8 cellular contexts compared by ENCODE assay signal in genomic region chr19:13149173-13149627, GRCh38. TPM values are rescaled to one million over a fixed set of nuclear protein-coding genes. Genes with fewer than 3 reads are reported as not detected.
A peak's percentile ranks its signal among the peaks of the same experiment; 100 is the strongest.
DNase-seq lines count a peak whose midpoint lies in the region; ATAC-seq and TF ChIP-seq lines count a peak whose summit lies in the region.
"Not testable (repeated sequence)": the region's sequence is repeated elsewhere in the genome, so short reads cannot be mapped to it uniquely, and the experiment has no call there.

No MANE protein-coding gene starts in this region.

- H3K14ac ChIP-seq in H9 (ENCODE audit: insufficient read depth, low read length), result not testable (repeated sequence)

- peak overlapping the region; percentile 27 for H3K9ac ChIP-seq in H9 (ENCODE audit: extremely low read depth, insufficient read length, low read length)
- H3K9ac ChIP-seq in PC-3 (ENCODE audit: low read length), result peak overlapping the region; percentile 90

- TF ChIP-seq CTCF in A673 (conservative IDR thresholded peaks at IDR 0.05; ENCODE audit: low read depth, low read length); H9 (conservative IDR thresholded peaks at IDR 0.05); PC-3 (conservative IDR thresholded peaks at IDR 0.05; ENCODE audit: low read depth, low read length); spleen (IDR thresholded peaks at IDR 0.05 in 8 of 11, conservative IDR thresholded peaks at IDR 0.05 in 3 of 11): not testable (repeated sequence)

- H2AK5ac ChIP-seq in H9 (ENCODE audit: insufficient read length, low read length), result not testable (repeated sequence)

- not testable (repeated sequence) for TF ChIP-seq POLR2A in spleen (IDR thresholded peaks at IDR 0.05)

- H2BK15ac ChIP-seq in H9 (ENCODE audit: low read depth, low read length), result not testable (repeated sequence)

- not testable (repeated sequence) for DNase-seq in A673 (ENCODE audit: low spot score); H9; PC-3; activated T-helper 2 cell treated with anti-CD3 and anti-CD28 coated beads, Interferon-gamma antibody, Interleukin-2, Interleukin-4, amounts not matched to agents 10 μg/mL and 5 μg/mL and 100 μg/mL, durations not matched to agents 14 hours and 24 hours and 36 hours (ENCODE audit: low spot score); iPS DF 6.9 (ENCODE audit: low read depth, low spot score); naive B cell; spleen

- not testable (repeated sequence) for ATAC-seq in PC-3; naive B cell (ENCODE audit: low read depth in 2 of 2)

- CTCF ChIA-PET in A673 (lab: Charles Lee) (interaction anchor here (0.6 to 1.1 kb wide), 2 partner anchors 29 to 31 kb away, joined by 3 read pairs; no protein-coding TSS in a partner anchor), PC-3 (lab: Charles Lee) (interaction anchor here (0.9 kb wide), 1 partner anchor 172 kb away, joined by 9 read pairs; no protein-coding TSS in a partner anchor)

- H3K4me1 Mint-ChIP-seq in H9 (peaks cover 11 to 12% of the 10 kb centered on the region in 2 experiments), naive B cell (peaks cover 32 to 50% (median 35%) of the 10 kb centered on the region in 3 donors)
- peaks cover 14% of the 10 kb centered on the region for H3K4me1 Mint-ChIP-seq in activated T-helper 2 cell treated with anti-CD3 and anti-CD28 coated beads, Interferon-gamma antibody, Interleukin-2, Interleukin-4, amounts not matched to agents 10 μg/mL and 5 μg/mL and 100 μg/mL, durations not matched to agents 14 hours and 24 hours and 36 hours (ENCODE audit: low read depth)
- H3K4me1 Mint-ChIP-seq in dendritic cell treated with granulocyte-macrophage colony-stimulating factor and Interleukin-4, amounts not matched to agents 40 ng/mL and 50 ng/mL, for 4 days (ENCODE audit: low read depth), result peaks cover 47% of the 10 kb centered on the region

- not testable (repeated sequence) for H2BK5ac ChIP-seq in H9 (ENCODE audit: insufficient read length, low read length)

- H3K4me3 ChIP-seq in A673 (ENCODE audit: low read depth, low read length, poor library complexity, severe bottlenecking) (peak overlapping the region; percentile 72), PC-3 (ENCODE audit: low read length) (peak overlapping the region; percentile 83), iPS DF 6.9 (ENCODE audit: low read length) (peak overlapping the region; percentile 78; the same call in 1 of the 2 replicates), spleen (peak overlapping the region; percentile 86 to 99 (median 97))

- POLR2A ChIA-PET in A673 (lab: Charles Lee; ENCODE audit: low non-redundant PET), result not testable (repeated sequence)
- POLR2A ChIA-PET in PC-3 (lab: Charles Lee; ENCODE audit: unreplicated experiment), result interaction anchor here (0.6 kb wide), 2 partner anchors 31 to 216 kb away, joined by 3 to 13 read pairs; partner anchors contain the start of gene NACC1

- H3K27ac ChIP-seq in A673 (ENCODE audit: low read depth, low read length, poor library complexity, severe bottlenecking) (peak overlapping the region; percentile 98), PC-3 (ENCODE audit: low read length) (peak overlapping the region; percentile 29; the same call in 1 of the 2 replicates), spleen (peak overlapping the region; percentile 94 to 100 (median 98))
- H3K27ac ChIP-seq in H9 (ENCODE audit: insufficient read length, low read depth, low read length); iPS DF 6.9 (ENCODE audit: low read length): not testable (repeated sequence)

- peaks cover 20% of the 10 kb centered on the region for H3K23me2 ChIP-seq in H9 (ENCODE audit: insufficient read length, low read depth, low read length, poor library complexity, severe bottlenecking)

- not testable (repeated sequence) for H3F3A ChIP-seq in PC-3 (ENCODE audit: low read length, unreplicated experiment)

- H3K27me3 Mint-ChIP-seq in H9 (ENCODE audit: low read depth); activated T-helper 2 cell treated with anti-CD3 and anti-CD28 coated beads, Interferon-gamma antibody, Interleukin-2, Interleukin-4, amounts not matched to agents 10 μg/mL and 5 μg/mL and 100 μg/mL, durations not matched to agents 14 hours and 24 hours and 36 hours (ENCODE audit: low read depth); dendritic cell treated with granulocyte-macrophage colony-stimulating factor and Interleukin-4, amounts not matched to agents 40 ng/mL and 50 ng/mL, for 4 days; naive B cell: not testable (repeated sequence)

- H3K36me3 Mint-ChIP-seq in H9 (ENCODE audit: insufficient read depth in 1 of 3, low read depth in 3 of 3), result peaks cover 15 to 22% (median 21%) of the 10 kb centered on the region in 3 experiments
- H3K36me3 Mint-ChIP-seq in activated T-helper 2 cell treated with anti-CD3 and anti-CD28 coated beads, Interferon-gamma antibody, Interleukin-2, Interleukin-4, amounts not matched to agents 10 μg/mL and 5 μg/mL and 100 μg/mL, durations not matched to agents 14 hours and 24 hours and 36 hours (ENCODE audit: low read depth), result peaks cover 39% of the 10 kb centered on the region
- peaks cover 71% of the 10 kb centered on the region for H3K36me3 Mint-ChIP-seq in dendritic cell treated with granulocyte-macrophage colony-stimulating factor and Interleukin-4, amounts not matched to agents 40 ng/mL and 50 ng/mL, for 4 days (ENCODE audit: low read depth)
- H3K36me3 Mint-ChIP-seq in naive B cell, result peaks cover 6 to 17% of the 10 kb centered on the region in 2 donors

- WGBS in H9 (ENCODE audit: extremely low coverage, insufficient read length, low lambda C conversion rate), result no CpG with 5 or more reads among the region's 17 CpGs
- no CpG with 5 or more reads among the region's 17 CpGs for WGBS in iPS DF 6.9 (ENCODE audit: insufficient coverage, insufficient read length)
- 33 to 62% (median 40%) methylated on average over 17 of the region's 17 CpGs for WGBS in spleen, 5 donors

- not testable (repeated sequence) for H4K8ac ChIP-seq in H9 (replicated peaks; ENCODE audit: insufficient read length, low read depth, low read length)

- H3K9me2 ChIP-seq in PC-3 (replicated peaks; ENCODE audit: low read length), result not testable (repeated sequence)

- not testable (repeated sequence) for H3K27me3 ChIP-seq in A673 (replicated peaks; ENCODE audit: insufficient read depth, low read depth, low read length, poor library complexity); H9 (ENCODE audit: insufficient read depth, low read length); PC-3 (ENCODE audit: low read length); iPS DF 6.9 (ENCODE audit: control insufficient read depth, insufficient read depth, low read length); spleen (replicated peaks in 1 of 7)

- H4K20me1 ChIP-seq in H9 (ENCODE audit: control insufficient read depth, insufficient read depth, insufficient read length), result not testable (repeated sequence)
- peaks cover 12% of the 10 kb centered on the region for H4K20me1 ChIP-seq in PC-3 (ENCODE audit: low read length)

- not testable (repeated sequence) for BruUV-seq in A673 (replicated peaks; lab: Mats Ljungman, UMichigan); PC-3 (replicated peaks; lab: Mats Ljungman, UMichigan)

- H3K79me1 ChIP-seq in H9 (ENCODE audit: insufficient read depth, low read depth, low read length, poor library complexity, severe bottlenecking), result not testable (repeated sequence)

- peak overlapping the region in 1 of 3 experiments; percentile 68; a peak in 2 of 7 replicates for H3K27ac Mint-ChIP-seq in H9
- H3K27ac Mint-ChIP-seq in activated T-helper 2 cell treated with anti-CD3 and anti-CD28 coated beads, Interferon-gamma antibody, Interleukin-2, Interleukin-4, amounts not matched to agents 10 μg/mL and 5 μg/mL and 100 μg/mL, durations not matched to agents 14 hours and 24 hours and 36 hours, result peak overlapping the region; percentile 63
- H3K27ac Mint-ChIP-seq in dendritic cell treated with granulocyte-macrophage colony-stimulating factor and Interleukin-4, amounts not matched to agents 40 ng/mL and 50 ng/mL, for 4 days, result peak overlapping the region; percentile 99
- H3K27ac Mint-ChIP-seq in naive B cell, result peak overlapping the region in 4 of 6 donors; percentile 44 to 100 (median 70)

- not testable (repeated sequence) for H3T11ph ChIP-seq in H9 (ENCODE audit: low read length)

- H3K4ac ChIP-seq in H9 (ENCODE audit: low read depth, low read length), result not testable (repeated sequence)

- peaks cover 13% of the 10 kb centered on the region; the same call in 1 of the 2 replicates for H3K79me2 ChIP-seq in H9 (ENCODE audit: insufficient read depth, low read length)
- H3K79me2 ChIP-seq in PC-3 (ENCODE audit: low read length), result peaks cover 52% of the 10 kb centered on the region

- not testable (repeated sequence) for H3K4me1 ChIP-seq in A673 (ENCODE audit: insufficient read depth, low read length, poor library complexity, severe bottlenecking); H9 (ENCODE audit: insufficient read depth, low read length); PC-3 (ENCODE audit: insufficient read depth, low read length); iPS DF 6.9 (ENCODE audit: control insufficient read depth, insufficient read depth, low read length)
- H3K4me1 ChIP-seq in spleen, result peaks cover 10 to 59% (median 29%) of the 10 kb centered on the region in 6 donors

- not testable (repeated sequence) for H4K91ac ChIP-seq in H9 (ENCODE audit: insufficient read length, low read depth, low read length)

- H2BK12ac ChIP-seq in H9 (ENCODE audit: insufficient read length, low read depth, low read length), result not testable (repeated sequence)

- H3K9me3 Mint-ChIP-seq in H9; activated T-helper 2 cell treated with anti-CD3 and anti-CD28 coated beads, Interferon-gamma antibody, Interleukin-2, Interleukin-4, amounts not matched to agents 10 μg/mL and 5 μg/mL and 100 μg/mL, durations not matched to agents 14 hours and 24 hours and 36 hours; dendritic cell treated with granulocyte-macrophage colony-stimulating factor and Interleukin-4, amounts not matched to agents 40 ng/mL and 50 ng/mL, for 4 days; naive B cell: not testable (repeated sequence)

- not testable (repeated sequence) for H4K5ac ChIP-seq in H9 (ENCODE audit: insufficient read length, low read depth, low read length)

- not testable (repeated sequence) for H3K23ac ChIP-seq in H9 (ENCODE audit: insufficient read length, low read depth, low read length)

- H2AFZ ChIP-seq in H9 (ENCODE audit: low read length), result not testable (repeated sequence)
- peak overlapping the region; percentile 80 for H2AFZ ChIP-seq in PC-3 (ENCODE audit: low read length)

- H3K56ac ChIP-seq in H9 (ENCODE audit: insufficient read length, low read depth, low read length), result not testable (repeated sequence)

- H3K4me2 ChIP-seq in H9 (ENCODE audit: insufficient read depth, insufficient read length, low read length) (peak overlapping the region; percentile 67), PC-3 (ENCODE audit: low read length) (peak overlapping the region; percentile 98)

- not testable (repeated sequence) for H2BK120ac ChIP-seq in H9 (ENCODE audit: low read depth, low read length, poor library complexity, severe bottlenecking)

- intact Hi-C loops in A673 (cut with micrococcal nuclease; ENCODE audit: unreplicated experiment); PC-3 (cut with micrococcal nuclease); activated T-helper 2 cell treated with anti-CD3 and anti-CD28 coated beads, Interferon-gamma antibody, Interleukin-2, Interleukin-4, amounts not matched to agents 10 μg/mL and 5 μg/mL and 100 μg/mL, durations not matched to agents 14 hours and 24 hours and 36 hours (cut with micrococcal nuclease); dendritic cell treated with granulocyte-macrophage colony-stimulating factor and Interleukin-4, amounts not matched to agents 40 ng/mL and 50 ng/mL, for 4 days (cut with micrococcal nuclease): not testable (repeated sequence)
- intact Hi-C loops in spleen (cut with DNase I; ENCODE audit: low total_unique reads), result loop anchor here (5.0 kb wide), 1 partner anchor 113 kb away; no protein-coding TSS in a partner anchor

- H3K4me3 Mint-ChIP-seq in H9 (peak overlapping the region; percentile 97 to 98), naive B cell (peak overlapping the region; percentile 87 to 99 (median 96))
- peak overlapping the region; percentile 96 for H3K4me3 Mint-ChIP-seq in activated T-helper 2 cell treated with anti-CD3 and anti-CD28 coated beads, Interferon-gamma antibody, Interleukin-2, Interleukin-4, amounts not matched to agents 10 μg/mL and 5 μg/mL and 100 μg/mL, durations not matched to agents 14 hours and 24 hours and 36 hours (ENCODE audit: low read depth)
- H3K4me3 Mint-ChIP-seq in dendritic cell treated with granulocyte-macrophage colony-stimulating factor and Interleukin-4, amounts not matched to agents 40 ng/mL and 50 ng/mL, for 4 days, result peak overlapping the region; percentile 97

- H3K9me3 ChIP-seq in A673 (ENCODE audit: low read depth, low read length, poor library complexity, severe bottlenecking); H9 (ENCODE audit: control insufficient read depth, low read depth, low read length); PC-3 (ENCODE audit: low read length); iPS DF 6.9 (ENCODE audit: control insufficient read depth, insufficient read depth, low read length); spleen: not testable (repeated sequence)

- H2BK20ac ChIP-seq in H9 (ENCODE audit: low read depth, low read length, poor library complexity, severe bottlenecking), result not testable (repeated sequence)

- H3K18ac ChIP-seq in H9 (ENCODE audit: insufficient read length, low read depth, low read length), result not testable (repeated sequence)

- H3K36me3 ChIP-seq in A673 (ENCODE audit: insufficient read depth, low read length, poor library complexity, severe bottlenecking) (peaks cover 15% of the 10 kb centered on the region), PC-3 (ENCODE audit: low read depth, low read length) (peaks cover 19% of the 10 kb centered on the region), spleen (peaks cover 0 to 26% (median 13%) of the 10 kb centered on the region in 6 donors)
- H3K36me3 ChIP-seq in iPS DF 6.9 (ENCODE audit: control insufficient read depth, insufficient read depth, low read length), result not testable (repeated sequence)

RNA-seq across cellular contexts. Expression of gene STX10, which starts 1.0 kb away (rescaled TPM):
- total RNA-seq in A673 (2021) (63.3 and 69.5 TPM in 2 replicates), H9 (2021) (39.4 and 40.5 TPM in 2 replicates), PC-3 (2014; rRNA removed) (179 and 243 TPM in 2 replicates), spleen (10 to 100 TPM; 43.8 to 89.5 (median 55.8) TPM)
- total RNA-seq in activated T-helper 2 cell treated with anti-CD3 and anti-CD28 coated beads, Interferon-gamma antibody, Interleukin-2, Interleukin-4, amounts not matched to agents 10 μg/mL and 5 μg/mL and 100 μg/mL, durations not matched to agents 14 hours and 24 hours and 36 hours, result 68.9 and 69.1 TPM in 2 replicates
- polyA plus RNA-seq in naive B cell (ENCODE audit: low read depth in 6 of 6) (10 to 100 TPM; 48.2 to 84.3 (median 60.0) TPM), spleen (10 to 100 TPM; 78.3 to 98.0 (median 93.7) TPM)

RNA-seq across cellular contexts. Expression of gene IER2, which starts 1.0 kb away (rescaled TPM):
- total RNA-seq in A673 (2021) (148 and 164 TPM in 2 replicates), H9 (2021) (160 and 165 TPM in 2 replicates), PC-3 (2014; rRNA removed) (155 and 191 TPM in 2 replicates), spleen (100 to 1,000 TPM in 4 of 7 donors, 10 to 100 TPM in 3; 59.7 to 131 (median 104) TPM)
- total RNA-seq in activated T-helper 2 cell treated with anti-CD3 and anti-CD28 coated beads, Interferon-gamma antibody, Interleukin-2, Interleukin-4, amounts not matched to agents 10 μg/mL and 5 μg/mL and 100 μg/mL, durations not matched to agents 14 hours and 24 hours and 36 hours, result 140 and 143 TPM in 2 replicates
- polyA plus RNA-seq in naive B cell (ENCODE audit: low read depth in 6 of 6) (1,000 to 10,000 TPM in 2 of 6 donors, 100 to 1,000 TPM in 4; 351 to 1,131 (median 562) TPM), spleen (10 to 100 TPM; 56.7 to 92.2 (median 76.6) TPM)

RNA-seq across cellular contexts. Expression of gene NACC1, which starts 31.1 kb away (rescaled TPM):
- 119 and 126 TPM in 2 replicates for total RNA-seq in A673 (2021)
- total RNA-seq in H9 (2021), result 198 and 210 TPM in 2 replicates
- total RNA-seq in PC-3 (2014; rRNA removed), result 266 and 337 TPM in 2 replicates
- 117 and 132 TPM in 2 replicates for total RNA-seq in activated T-helper 2 cell treated with anti-CD3 and anti-CD28 coated beads, Interferon-gamma antibody, Interleukin-2, Interleukin-4, amounts not matched to agents 10 μg/mL and 5 μg/mL and 100 μg/mL, durations not matched to agents 14 hours and 24 hours and 36 hours
- 1 to 10 TPM in 2 of 6 donors, under 1 TPM in 4; 0.47 to 1.4 (median 0.67) TPM for polyA plus RNA-seq in naive B cell (ENCODE audit: low read depth in 6 of 6)
- total RNA-seq in spleen, result 10 to 100 TPM; 22.0 to 47.0 (median 37.7) TPM
- 10 to 100 TPM in 1 of 3 donors, 1 to 10 TPM in 2; 5.5 to 32.8 (median 7.1) TPM for polyA plus RNA-seq in spleen

RNA-seq across cellular contexts. Expression of gene TRMT1, which starts 32.7 kb away (rescaled TPM):
- total RNA-seq in A673 (2021) (85.7 and 109 TPM in 2 replicates), H9 (2021) (92.8 and 95.7 TPM in 2 replicates), PC-3 (2014; rRNA removed) (91.8 and 117 TPM in 2 replicates), spleen (10 to 100 TPM; 27.7 to 72.8 (median 37.5) TPM)
- 112 and 116 TPM in 2 replicates for total RNA-seq in activated T-helper 2 cell treated with anti-CD3 and anti-CD28 coated beads, Interferon-gamma antibody, Interleukin-2, Interleukin-4, amounts not matched to agents 10 μg/mL and 5 μg/mL and 100 μg/mL, durations not matched to agents 14 hours and 24 hours and 36 hours
- polyA plus RNA-seq in naive B cell (ENCODE audit: low read depth in 6 of 6) (10 to 100 TPM; 20.2 to 36.3 (median 24.1) TPM), spleen (100 to 1,000 TPM in 2 of 3 donors, 10 to 100 TPM in 1; 76.2 to 109 (median 107) TPM)

RNA-seq across cellular contexts. Expression of gene LYL1, which starts 46.5 kb away (rescaled TPM):
- total RNA-seq in A673 (2021) (not detected in 2 replicates), H9 (2021) (0.63 and 0.86 TPM in 2 replicates), PC-3 (2014; rRNA removed) (3.3 and 12.0 TPM in 2 replicates), spleen (10 to 100 TPM; 35.5 to 69.4 (median 50.0) TPM)
- total RNA-seq in activated T-helper 2 cell treated with anti-CD3 and anti-CD28 coated beads, Interferon-gamma antibody, Interleukin-2, Interleukin-4, amounts not matched to agents 10 μg/mL and 5 μg/mL and 100 μg/mL, durations not matched to agents 14 hours and 24 hours and 36 hours, result 5.5 and 5.6 TPM in 2 replicates
- polyA plus RNA-seq in naive B cell (ENCODE audit: low read depth in 6 of 6) (10 to 100 TPM; 39.9 to 88.3 (median 50.8) TPM), spleen (10 to 100 TPM; 63.7 to 86.9 (median 68.0) TPM)
